ENCODE assay signal across 2 cellular contexts in genomic region chr18:43648002-43648401, GRCh38.
TF ChIP-seq lines count a peak whose summit lies in the region.

No MANE protein-coding gene starts in this region.

TF ChIP-seq in IMR-90, 13 proteins besides CTCF, POLR2A, EP300 and RAD21:
- TF ChIP-seq RFX5 (IDR thresholded peaks at IDR 0.05; ENCODE audit: low read depth, low read length) (no peak), CEBPB (IDR thresholded peaks at IDR 0.05; ENCODE audit: low read depth, low read length) (0 out of 2 replicates have a peak, but pooled peaks have one; percentile 24)

TF ChIP-seq in H1, 55 proteins besides CTCF, POLR2A, EP300 and RAD21:
- TF ChIP-seq GABPA (IDR thresholded peaks at IDR 0.05; ENCODE audit: borderline replicate concordance, insufficient read depth, low read length) (no peak), SIX5 (IDR thresholded peaks at IDR 0.05; ENCODE audit: low read depth, low read length) (no peak), POLR2AphosphoS5 (IDR thresholded peaks at IDR 0.05; ENCODE audit: low read depth, low read length) (no peak), SRF (IDR thresholded peaks at IDR 0.05; ENCODE audit: low read depth, low read length) (no peak), SIN3A (conservative IDR thresholded peaks at IDR 0.05 in 1 of 2, IDR thresholded peaks at IDR 0.05 in 1 of 2; ENCODE audit: low read depth in 1 of 2, low read length in 2 of 2) (no peak), EZH2 (IDR thresholded peaks at IDR 0.05; ENCODE audit: low read depth, low read length, severe bottlenecking) (no peak), CHD1 (IDR thresholded peaks at IDR 0.05; ENCODE audit: low read depth, low read length) (no peak), E2F6 (IDR thresholded peaks at IDR 0.05) (no peak), SAP30 (IDR thresholded peaks at IDR 0.05; ENCODE audit: insufficient read depth, insufficient replicate concordance, low read length) (no peak), RNF2 (IDR thresholded peaks at IDR 0.05; ENCODE audit: borderline replicate concordance, low read depth, low read length, missing control alignments, poor library complexity, severe bottlenecking) (no peak), TEAD4 (IDR thresholded peaks at IDR 0.05; ENCODE audit: low read depth, low read length) (no peak), CBX8 (IDR thresholded peaks at IDR 0.05; ENCODE audit: borderline replicate concordance, low read depth, low read length) (no peak), KDM1A (IDR thresholded peaks at IDR 0.05; ENCODE audit: borderline replicate concordance, low read length) (no peak), SIRT6 (IDR thresholded peaks at IDR 0.05; ENCODE audit: low read length) (no peak), TAF7 (optimal IDR thresholded peaks at IDR 0.05; ENCODE audit: borderline replicate concordance, low read depth, low read length) (no peak), KDM5A (IDR thresholded peaks at IDR 0.05; ENCODE audit: low read length) (no peak), PHF8 (conservative IDR thresholded peaks at IDR 0.05; ENCODE audit: low read depth, low read length) (no peak)
